Comparison of ENCODE assay signal across 8 cellular contexts in genomic region chr6:125100018-125100652, GRCh38. TPM values are rescaled to one million over a fixed set of nuclear protein-coding genes. Genes with fewer than 3 reads are reported as not detected.
A peak's percentile ranks its signal among the peaks of the same experiment; 100 is the strongest.
DNase-seq lines count a peak whose midpoint lies in the region; ATAC-seq lines count a peak whose summit lies in the region.

No MANE protein-coding gene starts in this region.

- peaks cover 10% of the 10 kb centered on the region for H3K4me1 Mint-ChIP-seq in stimulated activated naive CD8-positive, alpha-beta T cell treated with anti-CD3 and anti-CD28 coated beads, Interleukin-15, Interleukin-2, amounts not matched to agents 100 ng/mL and 50 ng/mL, for 24 hours (ENCODE audit: low read depth)
- peaks cover 8 to 10% (median 9%) of the 10 kb centered on the region in 3 donors for H3K4me1 Mint-ChIP-seq in naive B cell

- WGBS in aorta, 2 donors = 92% methylated on average over 10 of the region's 10 CpGs

- H3K4me1 ChIP-seq in duodenal mucosa (ENCODE audit: control insufficient read depth in 1 of 2, insufficient read depth in 2 of 2, low read length in 2 of 2) (peaks cover 0 to 6% of the 10 kb centered on the region in 2 donors), aorta (ENCODE audit: control insufficient read depth in 1 of 2, insufficient read depth in 2 of 2, low read length in 2 of 2) (peaks cover 3 to 11% of the 10 kb centered on the region in 2 donors)

- H3K9ac ChIP-seq in duodenal mucosa (ENCODE audit: low read depth in 1 of 2, low read length in 2 of 2) = peak overlapping the region in 1 of 2 donors; percentile 1

- no peaks in the 10 kb centered on the region for H3K36me3 Mint-ChIP-seq in stimulated activated naive CD8-positive, alpha-beta T cell treated with anti-CD3 and anti-CD28 coated beads, Interleukin-15, Interleukin-2, amounts not matched to agents 100 ng/mL and 50 ng/mL, for 24 hours (ENCODE audit: low read depth)
- H3K36me3 Mint-ChIP-seq in naive B cell = no peaks in the 10 kb centered on the region

- H3K27me3 Mint-ChIP-seq in stimulated activated naive CD8-positive, alpha-beta T cell treated with anti-CD3 and anti-CD28 coated beads, Interleukin-15, Interleukin-2, amounts not matched to agents 100 ng/mL and 50 ng/mL, for 24 hours = peaks cover 27% of the 10 kb centered on the region
- H3K27me3 Mint-ChIP-seq in naive B cell = peaks cover 14 to 34% (median 19%) of the 10 kb centered on the region in 3 donors

- no peaks in the 10 kb centered on the region for H3K9me3 Mint-ChIP-seq in stimulated activated naive CD8-positive, alpha-beta T cell treated with anti-CD3 and anti-CD28 coated beads, Interleukin-15, Interleukin-2, amounts not matched to agents 100 ng/mL and 50 ng/mL, for 24 hours
- no peaks in the 10 kb centered on the region for H3K9me3 Mint-ChIP-seq in naive B cell

- H3K27ac ChIP-seq in duodenal mucosa (ENCODE audit: low read depth, low read length) (no peak overlapping the region), aorta (ENCODE audit: low read depth in 1 of 2, low read length in 2 of 2) (peak overlapping the region; percentile 32 to 67)

- intact Hi-C loops in aorta (cut with DNase I) = loop anchor here (5.0 kb wide), 1 partner anchor 138 kb away; the partner anchor contains the start of gene RNF217 (in 2 of the 2)

- no peak for ATAC-seq in stimulated activated naive CD8-positive, alpha-beta T cell treated with anti-CD3 and anti-CD28 coated beads, Interleukin-15, Interleukin-2, amounts not matched to agents 100 U/mL and 50 U/mL, for 24 hours
- no peak for ATAC-seq in naive B cell (ENCODE audit: low read depth in 2 of 2)
- no peak for ATAC-seq in aorta (ENCODE audit: low FRiP score)
- ATAC-seq in GM21723 (IDR thresholded peaks at IDR 0.05; ENCODE audit: unreplicated experiment) = no peak
- ATAC-seq in HG02571 (IDR thresholded peaks at IDR 0.05; ENCODE audit: unreplicated experiment) = no peak

- peak overlapping the region; percentile 39 for H3K4me3 Mint-ChIP-seq in stimulated activated naive CD8-positive, alpha-beta T cell treated with anti-CD3 and anti-CD28 coated beads, Interleukin-15, Interleukin-2, amounts not matched to agents 100 ng/mL and 50 ng/mL, for 24 hours
- H3K4me3 Mint-ChIP-seq in naive B cell = peak overlapping the region; percentile 61 to 88 (median 76)

- peaks cover 0 to 5% of the 10 kb centered on the region in 2 donors for H3K27me3 ChIP-seq in duodenal mucosa (ENCODE audit: control insufficient read depth in 1 of 2, insufficient read depth in 2 of 2, low read length in 2 of 2)
- H3K27me3 ChIP-seq in aorta (ENCODE audit: control insufficient read depth in 1 of 2, insufficient read depth in 2 of 2, low read length in 1 of 2) = no peaks in the 10 kb centered on the region

- H3K36me3 ChIP-seq in duodenal mucosa (ENCODE audit: control insufficient read depth in 1 of 2, insufficient read depth in 2 of 2, low read length in 2 of 2) = no peaks in the 10 kb centered on the region
- H3K36me3 ChIP-seq in aorta (ENCODE audit: control insufficient read depth in 1 of 2, insufficient read depth in 2 of 2, low read length in 1 of 2) = no peaks in the 10 kb centered on the region

- DNase-seq in stimulated activated naive CD8-positive, alpha-beta T cell treated with anti-CD3 and anti-CD28 coated beads, Interleukin-15, Interleukin-2, amounts not matched to agents 100 U/mL and 50 U/mL, for 24 hours = no peak
- DNase-seq in naive B cell = no peak
- no peak for DNase-seq in aorta
- no peak for DNase-seq in medulla oblongata (ENCODE audit: extremely low spot score)

- no peaks in the 10 kb centered on the region for H3K9me3 ChIP-seq in duodenal mucosa (ENCODE audit: control insufficient read depth in 1 of 2, low read length in 2 of 2)
- H3K9me3 ChIP-seq in aorta (ENCODE audit: control insufficient read depth, low read length) = no peaks in the 10 kb centered on the region

- H3K27ac Mint-ChIP-seq in stimulated activated naive CD8-positive, alpha-beta T cell treated with anti-CD3 and anti-CD28 coated beads, Interleukin-15, Interleukin-2, amounts not matched to agents 100 ng/mL and 50 ng/mL, for 24 hours = no peak overlapping the region
- H3K27ac Mint-ChIP-seq in naive B cell = peak overlapping the region in 2 of 6 donors; percentile 39 to 42

- H3K4me3 ChIP-seq in duodenal mucosa (ENCODE audit: low read depth in 1 of 2, low read length in 2 of 2) (peak overlapping the region; percentile 65 to 67), aorta (ENCODE audit: low read length in 2 of 2) (peak overlapping the region; percentile 22 to 41)

RNA-seq across cellular contexts. Expression of gene TPD52L1, which starts 53.4 kb away (rescaled TPM):
- polyA plus RNA-seq in naive B cell (ENCODE audit: low read depth in 6 of 6) (1 to 10 TPM in 1 of 6 donors, not detected in 5; 3.7 TPM), aorta (10 to 100 TPM; 25.5 to 78.0 TPM)
- 10 to 100 TPM; 39.0 to 54.1 TPM for total RNA-seq in aorta

Comparison
In these comparisons a context has a peak if more than half of its experiments do, and no peak if none do; other contexts are left out.
1. RNA of gene TPD52L1, which starts 53.4 kb away (polyA plus RNA-seq): 25.5 to 78.0 TPM in aorta; 3.7 TPM in naive B cell; every median in the first group is over 4 times any median in the second.